Comparison of ENCODE assay signal across 21 cellular contexts in genomic region chr3:15649831-15650230, GRCh38.
"Had no signal": no experiment of that assay in that cellular context is flagged by ENCODE, and none has a peak within 500 bp of the region (broad histone marks: within the 10 kb centered on the region; RNA-seq: fewer than 3 reads in every experiment).

No MANE protein-coding gene starts in this region.

- H3K27ac ChIP-seq: cardiac muscle cell, esophagus muscularis mucosa, gastroesophageal sphincter, heart left ventricle, left ventricle myocardium inferior, pancreas, right lobe of liver, testis, upper lobe of right lung had no signal

- H3K36me3 Mint-ChIP-seq: naive B cell had no signal

- H3K4me3 ChIP-seq: cardiac muscle cell, esophagus muscularis mucosa, gastroesophageal sphincter, heart left ventricle, left ventricle myocardium inferior, pancreas, right lobe of liver, testis, upper lobe of right lung had no signal

- H3K9me3 ChIP-seq: esophagus muscularis mucosa, gastroesophageal sphincter, heart left ventricle, pancreas, right lobe of liver, testis, upper lobe of right lung had no signal

- ATAC-seq: activated CD8-positive, alpha-beta T cell treated with anti-CD3 and anti-CD28 coated beads, Interleukin-2, amount 10 ng/mL, durations not matched to agents 7 days and 5 days; activated T-cell treated with anti-CD3 and anti-CD28 coated beads, Interleukin-2, amount 50 U/mL, for 4 hours; gastroesophageal sphincter; heart left ventricle; pancreas; upper lobe of right lung had no signal

- H3K36me3 ChIP-seq: cardiac muscle cell, pancreas had no signal

- H3K4me1 ChIP-seq: right lobe of liver had no signal

- H3K9me3 Mint-ChIP-seq: activated T-cell treated with anti-CD3 and anti-CD28 coated beads, Interleukin-2, amount 50 U/mL, for 4 hours had no signal

- H3K4me3 Mint-ChIP-seq: activated CD4-positive, alpha-beta T cell treated with anti-CD3 and anti-CD28 coated beads, Interleukin-2, amount 10 ng/mL, durations not matched to agents 24 days and 14 days; activated CD8-positive, alpha-beta T cell treated with anti-CD3 and anti-CD28 coated beads, Interleukin-2, amount 10 ng/mL, durations not matched to agents 7 days and 5 days; activated T-cell treated with anti-CD3 and anti-CD28 coated beads, Interleukin-2, amount 50 U/mL, for 4 hours had no signal

- H3K27ac Mint-ChIP-seq: activated CD4-positive, alpha-beta T cell treated with anti-CD3 and anti-CD28 coated beads, Interleukin-2, amount 10 ng/mL, durations not matched to agents 24 days and 14 days had no signal

- H3K27me3 ChIP-seq: cardiac muscle cell, esophagus muscularis mucosa, gastroesophageal sphincter, heart left ventricle, pancreas, right lobe of liver, testis, upper lobe of right lung had no signal

- DNase-seq: activated CD4-positive, alpha-beta T cell treated with anti-CD3 and anti-CD28 coated beads, Interleukin-2, amount 10 ng/mL, durations not matched to agents 24 days and 14 days; activated CD4-positive, CD25-positive, alpha-beta regulatory T cell; activated CD8-positive, alpha-beta T cell treated with anti-CD3 and anti-CD28 coated beads, Interleukin-2, amount 10 ng/mL, durations not matched to agents 7 days and 5 days; activated effector memory CD4-positive, alpha-beta T cell treated with Interleukin-2 at 50 U/mL for 16 hours; activated naive CD4-positive, alpha-beta T cell treated with anti-CD3 and anti-CD28 coated beads, Interleukin-2, amount 50 U/mL, for 16 hours; activated T-cell treated with anti-CD3 and anti-CD28 coated beads, Interleukin-2, amount 50 U/mL, for 4 hours; dermis blood vessel endothelial cell; effector memory CD4-positive, alpha-beta T cell; heart left ventricle; left ventricle myocardium inferior; naive B cell; pancreas; right lobe of liver; stimulated activated CD4-positive, alpha-beta T cell treated with anti-CD3 and anti-CD28 coated beads, Interleukin-15, amount 100 ng/mL, for 24 hours; stimulated activated CD4-positive, alpha-beta T cell treated with anti-CD3 and anti-CD28 coated beads, Interleukin-4, amount 100 ng/mL, for 1 hour; T1000; testis; upper lobe of right lung had no signal
